In genomic region chr2:222480497-222480896, GRCh38 we compare ENCODE assay signal across 20 cellular contexts. TPM values are rescaled to one million over a fixed set of nuclear protein-coding genes. Genes with fewer than 3 reads are reported as not detected.
DNase-seq lines count a peak whose midpoint lies in the region; ATAC-seq, FAIRE-seq and TF ChIP-seq lines count a peak whose summit lies in the region.
"Had no signal": no experiment of that assay in that cellular context is flagged by ENCODE, and none has a peak within 500 bp of the region (broad histone marks: within the 10 kb centered on the region; RNA-seq: fewer than 3 reads in every experiment).

No MANE protein-coding gene starts in this region.

- H3K27me3 ChIP-seq in ACC112 (ENCODE audit: insufficient read depth, low read length), result peaks cover 38% of the 10 kb centered on the region
- H3K27me3 ChIP-seq in GM12878 (replicated peaks in 1 of 2; ENCODE audit: control insufficient read depth in 2 of 2, insufficient read depth in 2 of 2, low read length in 1 of 2), result no peaks in the 10 kb centered on the region
- no peaks in the 10 kb centered on the region for H3K27me3 ChIP-seq in prostate gland (replicated peaks; ENCODE audit: insufficient read depth)
- H3K27me3 ChIP-seq: BE2C had no signal

- H3K27ac ChIP-seq in ACC112 (ENCODE audit: low read depth, low read length) (no peak overlapping the region), GM12878 (ENCODE audit: control insufficient read depth, insufficient read depth) (no peak overlapping the region), prostate gland (no peak overlapping the region)
- H3K27ac ChIP-seq: C4-2B had no signal

- peak; percentile 19; the same call in 2 of the 3 replicates for ATAC-seq in SK-N-SH treated with all-trans-retinoic acid at 6 μM for 48 hours
- no peak for ATAC-seq in GM12878
- ATAC-seq in omental fat pad (ENCODE audit: low FRiP score), result peak; percentile 77
- no peak for ATAC-seq in HG03439 (IDR thresholded peaks at IDR 0.05; ENCODE audit: unreplicated experiment)
- ATAC-seq: CD8-positive, alpha-beta T cell; HepG2 had no signal

- no peak for TF ChIP-seq RAD21 in GM12878 (IDR thresholded peaks at IDR 0.05; ENCODE audit: insufficient read depth, low read depth, low read length)

- in situ Hi-C loops in GM12878 (cut with MboI), result no loop called here

- RAD21 ChIA-PET in GM12878 (lab: Charles Lee; ENCODE audit: unreplicated experiment), result interaction anchor here (1.7 kb wide), 1 partner anchor 162 kb away, joined by 5 read pairs; no protein-coding TSS in a partner anchor

- no peak for DNase-seq in GM12878 (ENCODE audit: low read depth, low spot score)
- DNase-seq in omental fat pad (ENCODE audit: low spot score), result no peak
- DNase-seq in prostate gland (ENCODE audit: low spot score), result no peak
- DNase-seq in iPS-NIHi7 (ENCODE audit: extremely low spot score), result no peak
- no peak for DNase-seq in putamen (ENCODE audit: low spot score)
- DNase-seq: 8988T; BE2C; CD8-positive, alpha-beta T cell; COR-L47; DND-41; GDM1 had no signal

- FAIRE-seq in GM12878 (lab: Jason Lieb, UNC), result peak; percentile 68
- FAIRE-seq: GM19239, H1, HepG2, HTR-8/SVneo had no signal

- H3K4me1 ChIP-seq in ACC112 (ENCODE audit: control insufficient read depth, insufficient read depth, low read length, unreplicated experiment), result no peaks in the 10 kb centered on the region
- H3K4me1 ChIP-seq in GM12878 (ENCODE audit: control insufficient read depth, insufficient read depth, low read length), result no peaks in the 10 kb centered on the region
- H3K4me1 ChIP-seq in prostate gland (replicated peaks), result no peaks in the 10 kb centered on the region
- H3K4me1 ChIP-seq: BE2C had no signal

- H3K9me3 ChIP-seq in GM12878 (replicated peaks; ENCODE audit: control insufficient read depth, insufficient read depth, low read length) (no peaks in the 10 kb centered on the region), prostate gland (no peaks in the 10 kb centered on the region)
- H3K9me3 ChIP-seq: BE2C, HAP-1 had no signal

- no peak for TF ChIP-seq EP300 in GM12878 (IDR thresholded peaks at IDR 0.05; ENCODE audit: borderline replicate concordance in 1 of 2, control insufficient read depth in 1 of 2, low read depth in 2 of 2, low read length in 2 of 2)

- no peaks in the 10 kb centered on the region for H4K20me1 ChIP-seq in GM12878 (ENCODE audit: control insufficient read depth, insufficient read depth)

- H3K79me2 ChIP-seq in ACC112 (ENCODE audit: control insufficient read depth, insufficient read depth, low read length, unreplicated experiment) (no peaks in the 10 kb centered on the region), GM12878 (ENCODE audit: control insufficient read depth, insufficient read depth, low read length) (no peaks in the 10 kb centered on the region; the same call in none of the 2 replicates)

- no peak for TF ChIP-seq POLR2A in GM12878 (IDR thresholded peaks at IDR 0.05; ENCODE audit: low read depth, low read length)
- TF ChIP-seq POLR2A in prostate gland (IDR thresholded peaks at IDR 0.05), result no peak

- intact Hi-C loops in GM12878 (cut with micrococcal nuclease; ENCODE audit: unreplicated experiment), result no loop called here
- intact Hi-C loops in prostate gland (cut with DNase I), result no loop called here

- CTCF ChIA-PET in GM12878 (lab: Yijun Ruan, JAX), result interaction anchor here (1.0 to 1.4 kb wide), 2 partner anchors 13 to 80 kb away, joined by 3 to 4 read pairs; no protein-coding TSS in a partner anchor

- POLR2A ChIA-PET in GM12878 (lab: Charles Lee), result no interaction called here

- no TSS peak for BruUV-seq in GM12878 (replicated peaks; lab: Mats Ljungman, UMichigan)

- WGBS in GM12878 (ENCODE audit: insufficient coverage, insufficient replicate concordance, low lambda C conversion rate, missing lambda C conversion rate), result 95% methylated on average over 5 of the region's 5 CpGs
- 94% methylated on average over 5 of the region's 5 CpGs for WGBS in prostate gland

- peak overlapping the region; percentile 11; the same call in 1 of the 2 replicates for H3K4me3 ChIP-seq in ACC112 (ENCODE audit: low read depth, low read length)
- H3K4me3 ChIP-seq in GM12878, result no peak overlapping the region
- no peak overlapping the region for H3K4me3 ChIP-seq in prostate gland
- H3K4me3 ChIP-seq: HAP-1 had no signal

- no peak overlapping the region for H3K4me2 ChIP-seq in GM12878 (ENCODE audit: control insufficient read depth, insufficient read depth)

- H3K36me3 ChIP-seq in ACC112 (ENCODE audit: insufficient read depth, low read length) (no peaks in the 10 kb centered on the region), GM12878 (ENCODE audit: control insufficient read depth in 2 of 2, insufficient read depth in 2 of 2, low read length in 1 of 2) (peaks cover 3 to 9% of the 10 kb centered on the region in 2 experiments; a peak in 3 of 4 replicates), prostate gland (no peaks in the 10 kb centered on the region)
- H3K36me3 ChIP-seq: BE2C, HAP-1 had no signal

- no peak for TF ChIP-seq CTCF in GM12878 (IDR thresholded peaks at IDR 0.05 in 2 of 3, conservative IDR thresholded peaks at IDR 0.05 in 1 of 3; ENCODE audit: control insufficient read depth in 2 of 3, extremely low read depth in 1 of 3, insufficient read depth in 1 of 3, low read depth in 3 of 3, low read length in 3 of 3)
- no peak for TF ChIP-seq CTCF in omental fat pad (IDR thresholded peaks at IDR 0.05)
- no peak for TF ChIP-seq CTCF in prostate gland (IDR thresholded peaks at IDR 0.05)

- no peak overlapping the region for H3K9ac ChIP-seq in GM12878 (ENCODE audit: control insufficient read depth, insufficient read depth, low read length)

- SMC1A ChIA-PET in GM12878 (lab: Charles Lee; ENCODE audit: uncharacterized antibody, unreplicated experiment), result interaction anchor here (0.7 to 3.8 kb wide), 4 partner anchors 12 to 162 kb away, joined by 3 to 16 read pairs (median 5); partner anchors contain the start of gene SGPP2

- H2AFZ ChIP-seq in ACC112 (ENCODE audit: low read length, unreplicated experiment) (no peak overlapping the region), GM12878 (ENCODE audit: control insufficient read depth, low read depth, low read length) (no peak overlapping the region)

TF ChIP-seq in SK-N-SH treated with all-trans-retinoic acid at 6 μM for 48 hours, 23 proteins besides CTCF, POLR2A, EP300 and RAD21 (continues in another document):
- no peak for TF ChIP-seq BACH2 (CRISPR knock-in tag; IDR thresholded peaks at IDR 0.05; ENCODE audit: borderline replicate concordance)
- TF ChIP-seq GLIS3 (CRISPR knock-in tag; IDR thresholded peaks at IDR 0.05), result no peak
- no peak for TF ChIP-seq CSRNP3 (CRISPR knock-in tag; IDR thresholded peaks at IDR 0.05)
- TF ChIP-seq TOX (CRISPR knock-in tag; IDR thresholded peaks at IDR 0.05; ENCODE audit: borderline replicate concordance), result no peak
- TF ChIP-seq ARNTL (CRISPR knock-in tag; IDR thresholded peaks at IDR 0.05; ENCODE audit: borderline replicate concordance, low read depth), result no peak

TF ChIP-seq in GM12878, 131 proteins besides CTCF, POLR2A, EP300 and RAD21 (continues in another document):
- TF ChIP-seq EGR1 (IDR thresholded peaks at IDR 0.05; ENCODE audit: borderline replicate concordance in 1 of 2, low read depth in 2 of 2, low read length in 2 of 2), result no peak
- TF ChIP-seq PML (IDR thresholded peaks at IDR 0.05; ENCODE audit: low read length), result no peak
- TF ChIP-seq TCF12 (IDR thresholded peaks at IDR 0.05; ENCODE audit: low read depth, low read length), result no peak
- no peak for TF ChIP-seq ASH2L (IDR thresholded peaks at IDR 0.05; ENCODE audit: borderline replicate concordance, low read depth)
- no peak for TF ChIP-seq IKZF2 (IDR thresholded peaks at IDR 0.05)
- no peak for TF ChIP-seq HDGF (IDR thresholded peaks at IDR 0.05)

RNA-seq across cellular contexts. Expression of gene SGPP2, which starts 56.2 kb away (rescaled TPM):
- total RNA-seq in GM12878 (2013; cell fraction: nucleolus; rRNA removed), result 57.3 and 60.2 TPM in 2 replicates
- total RNA-seq in GM12878 (2014; rRNA removed) (12.8 and 14.6 TPM in 2 replicates), GM12878 (2014; rRNA removed; fragmentation: Illumina TruSeq; extraction: Trizol) (13.4 and 13.6 TPM in 2 replicates), GM12878 (2021) (19.8 and 20.7 TPM in 2 replicates), omental fat pad (10 to 100 TPM in 1 of 4 donors, 1 to 10 TPM in 2, under 1 TPM in 1; 0.63 to 15.3 (median 7.2) TPM), prostate gland (1 to 10 TPM; 3.3 to 3.7 TPM)
- 16.4 TPM for polyA plus RNA-seq in GM12878 (2011; ENCODE audit: low read depth)
- polyA plus RNA-seq in GM12878 (2011; rRNA removed) (75.4 and 84.9 TPM in 2 replicates), GM12878 (2014; fragmentation: Illumina TruSeq; extraction: Trizol) (23.8 and 23.9 TPM in 2 replicates), GM12878 (2014; fragmentation: Nextera tagmentation; extraction: Ambion mirVana) (1 to 10 TPM; 3.5 to 3.7 TPM), GM12878 (2014; rRNA removed) (13.2 and 15.2 TPM in 2 replicates), GM12878 (2016; fragmentation: Nextera tagmentation; extraction: Ambion mirVana) (1 to 10 TPM; 5.3 to 5.6 TPM)
- 85.2 and 107 TPM in 2 replicates for polyA plus RNA-seq in GM12878 (2011; cell fraction: cytosol; rRNA removed)
- 32.9 and 35.2 TPM in 2 replicates for polyA plus RNA-seq in GM12878 (2011; cell fraction: nucleus; rRNA removed)
- polyA plus RNA-seq in GM12878 (2012), result 17.6 and 19.0 TPM in 2 replicates
- 137 and 160 TPM in 2 replicates for polyA minus RNA-seq in GM12878 (2011; rRNA and poly(A)+ RNA removed)
- 33.9 and 42.1 TPM in 2 replicates for polyA minus RNA-seq in GM12878 (2011; cell fraction: cytosol; rRNA and poly(A)+ RNA removed)
- polyA minus RNA-seq in GM12878 (2011; cell fraction: nucleus; rRNA and poly(A)+ RNA removed), result 16.9 and 30.0 TPM in 2 replicates
- total RNA-seq: H1, HepG2 had no signal
- polyA plus RNA-seq: HepG2 had no signal

Comparison
In these comparisons a context has a peak if more than half of its experiments do, and no peak if none do; other contexts are left out.
1. ATAC-seq: peak in SK-N-SH treated with all-trans-retinoic acid at 6 μM for 48 hours (single experiment) and omental fat pad (single experiment); none in GM12878 (single experiment) and HG03439 (single experiment).